Comparison of ENCODE assay signal across 9 cellular contexts in the genomic region with DNA sequence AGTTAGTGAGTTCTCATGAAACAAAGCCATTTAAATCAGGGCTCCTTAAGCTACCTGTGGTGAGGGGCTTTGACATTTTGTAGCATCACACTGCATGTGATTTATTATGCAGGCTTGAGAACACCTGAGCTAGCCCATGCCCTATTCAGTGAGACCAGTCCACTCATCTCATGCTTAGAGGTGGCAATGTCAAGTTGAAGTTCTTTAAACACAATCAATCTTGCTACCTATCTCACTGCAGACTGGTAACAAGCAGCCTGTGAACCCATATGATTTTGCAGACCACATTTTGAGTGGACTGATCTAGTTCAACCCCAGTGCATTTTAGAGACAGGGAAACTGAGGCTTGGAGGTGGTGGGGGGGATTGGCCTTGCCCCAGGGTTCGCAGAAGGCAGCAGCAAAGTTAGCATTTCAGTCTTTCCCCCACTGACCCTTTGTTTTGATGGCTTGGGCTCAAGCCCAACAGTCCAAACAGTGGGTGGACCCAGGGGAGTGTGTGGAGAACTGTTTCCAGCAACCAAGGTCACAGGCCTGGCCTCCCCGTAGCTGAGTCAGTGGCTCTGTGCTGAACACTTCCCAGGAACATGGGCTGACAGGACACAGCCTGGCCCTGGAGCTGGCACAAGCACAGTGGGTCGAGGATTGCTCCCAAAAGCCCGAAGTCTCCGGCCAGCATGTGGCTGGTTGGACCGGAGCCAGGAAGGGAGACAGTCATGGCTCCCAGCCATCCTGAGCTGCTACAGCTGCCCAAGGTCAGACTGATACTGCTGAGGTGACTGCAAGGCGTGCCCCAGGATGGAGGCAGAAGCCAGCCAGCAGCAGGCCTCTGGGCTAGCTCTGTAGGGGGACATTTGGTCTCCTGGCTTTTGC.
A peak's percentile ranks its signal among the peaks of the same experiment; 100 is the strongest.
DNase-seq lines count a peak whose midpoint lies in the region; ATAC-seq, FAIRE-seq and TF ChIP-seq lines count a peak whose summit lies in the region.
"Had no signal": no experiment of that assay in that cellular context is flagged by ENCODE, and none has a peak within 500 bp of the region (broad histone marks: within the 10 kb centered on the region; RNA-seq: fewer than 3 reads in every experiment).

No MANE protein-coding gene starts in this region.

- H3K9me3 ChIP-seq in kidney (ENCODE audit: control insufficient read depth in 1 of 2, low read length in 2 of 2), result no peaks in the 10 kb centered on the region

- H3K9ac ChIP-seq in kidney (ENCODE audit: low read length in 2 of 2), result peak overlapping the region in 1 of 2 donors; percentile 53

- no peak for FAIRE-seq in kidney (lab: Jason Lieb, UNC)
- FAIRE-seq: GM12891 had no signal

- ATAC-seq in HG02763 (IDR thresholded peaks at IDR 0.05; ENCODE audit: unreplicated experiment), result no peak

- intact Hi-C loops in kidney (cut with DNase I), result no loop called here

- peak overlapping the region; percentile 83 to 85 for H3K27ac ChIP-seq in kidney (ENCODE audit: low read depth in 2 of 2, low read length in 2 of 2)

- peak; percentile 5 for DNase-seq in NCI-H1105 (lab: John Stamatoyannopoulos, UW)
- DNase-seq in cardiac fibroblast (ENCODE audit: low read depth in 2 of 2), result peak; percentile 81 to 97
- peak; percentile 97 for DNase-seq in kidney
- DNase-seq in stromal cell of bone marrow (ENCODE audit: low read depth), result peak; percentile 89
- DNase-seq in OCI-M1 (lab: John Stamatoyannopoulos, UW), result no peak
- DNase-seq in NCI-H1436 treated with DMSO at 0.1 percent for 48 hours (lab: John Stamatoyannopoulos, UW), result no peak
- DNase-seq in activated CD4-positive, alpha-beta T cell treated with anti-CD3 and anti-CD28 coated beads for 48 hours, result no peak

- peaks cover 19 to 26% of the 10 kb centered on the region in 2 donors for H3K4me1 ChIP-seq in kidney (ENCODE audit: control insufficient read depth in 1 of 2, insufficient read depth in 1 of 2, low read depth in 1 of 2, low read length in 2 of 2)

- no peaks in the 10 kb centered on the region for H3K36me3 ChIP-seq in kidney (ENCODE audit: control insufficient read depth in 1 of 2, insufficient read depth in 2 of 2, low read length in 2 of 2)

- no peak overlapping the region for H3K4me3 ChIP-seq in cardiac fibroblast (replicated peaks in 1 of 2; ENCODE audit: low read depth in 2 of 2, low read length in 2 of 2)
- H3K4me3 ChIP-seq in kidney (ENCODE audit: low read length in 2 of 2), result no peak overlapping the region

- TF ChIP-seq CTCF in cardiac fibroblast (IDR thresholded peaks at IDR 0.05; ENCODE audit: low read depth, low read length) (no peak), kidney (IDR thresholded peaks at IDR 0.05; ENCODE audit: borderline replicate concordance, extremely low read depth, insufficient read depth) (no peak)

Comparison
In these comparisons a context has a peak if more than half of its experiments do, and no peak if none do; other contexts are left out.
1. DNase-seq: peak in NCI-H1105 (single experiment), cardiac fibroblast (2 of 2), kidney (single experiment) and stromal cell of bone marrow (single experiment); none in OCI-M1 (single experiment), NCI-H1436 treated with DMSO at 0.1 percent for 48 hours (single experiment) and activated CD4-positive, alpha-beta T cell treated with anti-CD3 and anti-CD28 coated beads for 48 hours (single experiment).